In genomic region chr17:13642188-13642587, GRCh38 we compare ENCODE assay signal across 27 cellular contexts. TPM values are rescaled to one million over a fixed set of nuclear protein-coding genes. Genes with fewer than 3 reads are reported as not detected.
"Had no signal": no experiment of that assay in that cellular context is flagged by ENCODE, and none has a peak within 500 bp of the region (broad histone marks: within the 10 kb centered on the region; RNA-seq: fewer than 3 reads in every experiment).

No MANE protein-coding gene starts in this region.

- ATAC-seq: activated CD4-positive, CD25-positive, alpha-beta regulatory T cell treated with anti-CD3 and anti-CD28 coated beads, Interleukin-2, amount 50 U/mL, for 24 hours; naive thymus-derived CD4-positive, alpha-beta T cell; pancreas; upper lobe of right lung had no signal

- H3K36me3 ChIP-seq: pancreas, prostate gland, spleen, suprapubic skin, tibial artery, upper lobe of right lung, WERI-Rb-1 had no signal

- H3K9me3 ChIP-seq: pancreas, prostate gland, spleen, suprapubic skin, tibial artery, upper lobe of right lung had no signal

- H3K4me3 ChIP-seq: pancreas, prostate gland, spleen, suprapubic skin, tibial artery, upper lobe of right lung had no signal

- DNase-seq: activated CD4-positive, alpha-beta memory T cell treated with anti-CD3 and anti-CD28 coated beads for 36 hours; activated CD4-positive, alpha-beta T cell treated with anti-CD3 and anti-CD28 coated beads for 48 hours; activated CD8-positive, alpha-beta memory T cell treated with anti-CD3 and anti-CD28 coated beads, Interleukin-2, amount 50 U/mL, for 4 hours; activated effector memory CD4-positive, alpha-beta T cell treated with anti-CD3 and anti-CD28 coated beads, Interleukin-2, amount 50 U/mL, for 16 hours; activated naive CD4-positive, alpha-beta T cell treated with anti-CD3 and anti-CD28 coated beads for 36 hours; activated naive CD8-positive, alpha-beta T cell treated with anti-CD3 and anti-CD28 coated beads, Interleukin-2, amount 10 ng/mL, durations not matched to agents 7 days and 5 days; activated T-cell treated with anti-CD3 and anti-CD28 coated beads, Interleukin-2, amount 50 U/mL, for 1 hour; amniotic stem cell; central memory CD4-positive, alpha-beta T cell; mammary epithelial cell; naive thymus-derived CD4-positive, alpha-beta T cell; nucleus accumbens; pancreas; retina; spleen; stimulated activated naive CD4-positive, alpha-beta T cell; T-helper 9 cell; tibial artery; upper lobe of right lung; WERI-Rb-1 had no signal

- H3K9me3 Mint-ChIP-seq: activated CD4-positive, alpha-beta memory T cell treated with anti-CD3 and anti-CD28 coated beads for 36 hours; activated naive CD4-positive, alpha-beta T cell treated with anti-CD3 and anti-CD28 coated beads for 36 hours; activated naive CD8-positive, alpha-beta T cell treated with anti-CD3 and anti-CD28 coated beads, Interleukin-2, amount 10 ng/mL, durations not matched to agents 7 days and 5 days; activated T-helper 1 cell treated with anti-CD3 and anti-CD28 coated beads, Interleukin-12 subunit alpha, Interleukin-12 subunit beta, Interleukin-2, Interleukin-4 antibody, amounts not matched to agents 30 ng/mL and 10 ng/mL and 1 ng/mL, durations not matched to agents 14 hours and 24 hours and 36 hours; mesothelial cell of epicardium; naive thymus-derived CD4-positive, alpha-beta T cell; T-helper 1 cell treated with Interleukin-12 subunit alpha and Interleukin-12 subunit beta and Interleukin-4 antibody, amounts not matched to agents 30 μg/mL and 1 μg/mL, for 36 hours had no signal

- H3K4me1 ChIP-seq: prostate gland, spleen, suprapubic skin, tibial artery, upper lobe of right lung had no signal

- H3K36me3 Mint-ChIP-seq: activated CD4-positive, alpha-beta memory T cell treated with anti-CD3 and anti-CD28 coated beads for 36 hours; activated naive CD8-positive, alpha-beta T cell treated with anti-CD3 and anti-CD28 coated beads, Interleukin-2, amount 10 ng/mL, durations not matched to agents 7 days and 5 days; mesothelial cell of epicardium; naive thymus-derived CD4-positive, alpha-beta T cell had no signal

- H3K27me3 ChIP-seq: pancreas, spleen, suprapubic skin, tibial artery, upper lobe of right lung had no signal

- H3K27ac ChIP-seq: pancreas, prostate gland, suprapubic skin, tibial artery, upper lobe of right lung, WERI-Rb-1 had no signal

- H3K27ac Mint-ChIP-seq: activated CD4-positive, alpha-beta memory T cell treated with anti-CD3 and anti-CD28 coated beads for 36 hours; activated naive CD4-positive, alpha-beta T cell treated with anti-CD3 and anti-CD28 coated beads for 36 hours; activated naive CD8-positive, alpha-beta T cell treated with anti-CD3 and anti-CD28 coated beads, Interleukin-2, amount 10 ng/mL, durations not matched to agents 7 days and 5 days; activated T-helper 1 cell treated with anti-CD3 and anti-CD28 coated beads, Interleukin-12 subunit alpha, Interleukin-12 subunit beta, Interleukin-2, Interleukin-4 antibody, amounts not matched to agents 30 ng/mL and 10 ng/mL and 1 ng/mL, durations not matched to agents 14 hours and 24 hours and 36 hours; mesothelial cell of epicardium; T-helper 1 cell treated with Interleukin-12 subunit alpha and Interleukin-12 subunit beta and Interleukin-4 antibody, amounts not matched to agents 30 μg/mL and 1 μg/mL, for 36 hours had no signal

RNA-seq across cellular contexts. Expression of gene HS3ST3A1, which starts 40.5 kb away (rescaled TPM):
- total RNA-seq: activated naive CD8-positive, alpha-beta T cell treated with anti-CD3 and anti-CD28 coated beads, Interleukin-2, amount 10 ng/mL, durations not matched to agents 7 days and 5 days; endothelial cell of umbilical vein had no signal
- polyA plus RNA-seq: endothelial cell of umbilical vein had no signal
